ENCODE assay signal across 1 cellular context in the genomic region with DNA sequence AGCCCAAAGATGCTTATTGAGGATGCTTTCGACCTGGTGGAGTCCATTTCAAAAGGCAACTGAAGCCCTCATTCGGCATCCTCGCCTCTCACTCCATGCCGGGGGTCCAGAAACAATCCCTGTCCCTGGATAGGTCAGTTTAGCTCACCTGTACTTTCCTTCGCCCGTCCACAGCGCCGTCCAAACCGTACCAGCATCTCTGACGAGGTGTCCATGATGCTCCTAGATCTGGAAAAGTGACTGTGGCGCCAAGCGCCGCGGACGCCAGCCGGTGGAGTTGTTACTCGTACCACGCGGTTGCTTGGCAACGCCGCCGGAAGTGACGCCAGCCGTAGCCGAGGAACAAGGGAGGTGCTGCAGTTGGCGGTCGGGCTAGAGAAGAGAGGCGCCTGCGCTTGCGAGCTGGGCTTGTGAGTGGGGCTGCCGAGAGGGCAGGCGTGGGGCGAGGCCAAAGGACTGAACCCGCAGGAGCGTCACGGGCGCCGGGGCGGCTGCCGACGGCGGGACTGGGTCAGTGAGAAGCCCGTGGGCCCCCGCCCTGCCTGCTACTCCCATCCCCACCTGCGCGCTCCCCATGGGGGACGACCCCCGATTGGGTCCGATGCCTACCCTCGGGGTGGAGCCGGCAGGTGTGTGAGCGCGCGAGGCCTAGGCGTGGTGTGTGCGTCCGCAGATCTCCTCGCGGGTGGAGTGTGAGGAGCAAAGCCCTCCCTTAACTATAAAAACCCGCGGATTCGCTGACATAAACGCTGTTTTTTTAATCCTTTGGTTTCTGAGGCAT.
A peak's percentile ranks its signal among the peaks of the same experiment; 100 is the strongest.
TF ChIP-seq lines count a peak whose summit lies in the region.

A gene with protein sequence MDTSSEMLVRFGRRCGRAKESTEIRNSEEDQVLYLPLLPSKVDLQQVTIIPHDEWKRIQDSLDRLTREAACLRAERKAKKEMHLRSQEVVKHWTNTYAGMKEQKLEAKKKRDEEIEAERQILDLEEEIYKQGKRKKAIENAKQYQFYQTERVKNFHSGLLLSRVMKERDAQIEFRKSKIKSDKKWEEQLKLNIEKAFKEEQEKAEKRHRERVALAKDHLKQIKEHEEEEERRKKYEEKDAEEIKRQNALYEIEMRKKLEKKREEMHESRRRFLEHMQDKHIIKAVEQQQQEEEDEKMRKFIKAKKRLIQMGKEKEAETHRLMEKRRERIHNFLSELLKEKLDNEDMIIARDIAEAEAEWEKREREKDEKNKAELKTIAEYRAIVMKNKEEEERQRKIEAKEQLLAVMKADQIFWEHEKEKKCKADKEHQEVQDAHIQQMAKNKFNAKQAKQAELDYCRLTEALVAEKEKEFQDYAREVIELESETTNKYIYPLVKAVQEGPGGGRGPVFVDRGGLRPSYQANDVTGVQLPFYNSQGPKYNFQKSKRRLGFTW (minus strand): TSS at position 293 of the 781 bp plus-strand sequence. CDS start 78 bp downstream, at position 215.
A gene with protein sequence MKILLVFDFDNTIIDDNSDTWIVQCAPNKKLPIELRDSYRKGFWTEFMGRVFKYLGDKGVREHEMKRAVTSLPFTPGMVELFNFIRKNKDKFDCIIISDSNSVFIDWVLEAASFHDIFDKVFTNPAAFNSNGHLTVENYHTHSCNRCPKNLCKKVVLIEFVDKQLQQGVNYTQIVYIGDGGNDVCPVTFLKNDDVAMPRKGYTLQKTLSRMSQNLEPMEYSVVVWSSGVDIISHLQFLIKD (plus strand): TSS at position 357 of the 781 bp plus-strand sequence. CDS start 6,503 bp downstream, outside the sequence.

TF ChIP-seq in GM12878, 131 proteins besides CTCF, POLR2A, EP300 and RAD21 (continued from another document and continues in another):
- TF ChIP-seq, protein P1, sequence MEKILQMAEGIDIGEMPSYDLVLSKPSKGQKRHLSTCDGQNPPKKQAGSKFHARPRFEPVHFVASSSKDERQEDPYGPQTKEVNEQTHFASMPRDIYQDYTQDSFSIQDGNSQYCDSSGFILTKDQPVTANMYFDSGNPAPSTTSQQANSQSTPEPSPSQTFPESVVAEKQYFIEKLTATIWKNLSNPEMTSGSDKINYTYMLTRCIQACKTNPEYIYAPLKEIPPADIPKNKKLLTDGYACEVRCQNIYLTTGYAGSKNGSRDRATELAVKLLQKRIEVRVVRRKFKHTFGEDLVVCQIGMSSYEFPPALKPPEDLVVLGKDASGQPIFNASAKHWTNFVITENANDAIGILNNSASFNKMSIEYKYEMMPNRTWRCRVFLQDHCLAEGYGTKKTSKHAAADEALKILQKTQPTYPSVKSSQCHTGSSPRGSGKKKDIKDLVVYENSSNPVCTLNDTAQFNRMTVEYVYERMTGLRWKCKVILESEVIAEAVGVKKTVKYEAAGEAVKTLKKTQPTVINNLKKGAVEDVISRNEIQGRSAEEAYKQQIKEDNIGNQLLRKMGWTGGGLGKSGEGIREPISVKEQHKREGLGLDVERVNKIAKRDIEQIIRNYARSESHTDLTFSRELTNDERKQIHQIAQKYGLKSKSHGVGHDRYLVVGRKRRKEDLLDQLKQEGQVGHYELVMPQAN (conservative IDR thresholded peaks at IDR 0.05): peak; percentile 88
- TF ChIP-seq, protein P2, sequence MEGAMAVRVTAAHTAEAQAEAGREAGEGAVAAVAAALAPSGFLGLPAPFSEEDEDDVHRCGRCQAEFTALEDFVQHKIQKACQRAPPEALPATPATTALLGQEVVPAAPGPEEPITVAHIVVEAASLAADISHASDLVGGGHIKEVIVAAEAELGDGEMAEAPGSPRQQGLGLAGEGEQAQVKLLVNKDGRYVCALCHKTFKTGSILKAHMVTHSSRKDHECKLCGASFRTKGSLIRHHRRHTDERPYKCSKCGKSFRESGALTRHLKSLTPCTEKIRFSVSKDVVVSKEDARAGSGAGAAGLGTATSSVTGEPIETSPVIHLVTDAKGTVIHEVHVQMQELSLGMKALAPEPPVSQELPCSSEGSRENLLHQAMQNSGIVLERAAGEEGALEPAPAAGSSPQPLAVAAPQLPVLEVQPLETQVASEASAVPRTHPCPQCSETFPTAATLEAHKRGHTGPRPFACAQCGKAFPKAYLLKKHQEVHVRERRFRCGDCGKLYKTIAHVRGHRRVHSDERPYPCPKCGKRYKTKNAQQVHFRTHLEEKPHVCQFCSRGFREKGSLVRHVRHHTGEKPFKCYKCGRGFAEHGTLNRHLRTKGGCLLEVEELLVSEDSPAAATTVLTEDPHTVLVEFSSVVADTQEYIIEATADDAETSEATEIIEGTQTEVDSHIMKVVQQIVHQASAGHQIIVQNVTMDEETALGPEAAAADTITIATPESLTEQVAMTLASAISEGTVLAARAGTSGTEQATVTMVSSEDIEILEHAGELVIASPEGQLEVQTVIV (IDR thresholded peaks at IDR 0.05; ENCODE audit: borderline replicate concordance, partially characterized antibody): no peak
- no peak for TF ChIP-seq IRF4 (IDR thresholded peaks at IDR 0.05; ENCODE audit: low read depth, low read length)
- TF ChIP-seq, protein P3, sequence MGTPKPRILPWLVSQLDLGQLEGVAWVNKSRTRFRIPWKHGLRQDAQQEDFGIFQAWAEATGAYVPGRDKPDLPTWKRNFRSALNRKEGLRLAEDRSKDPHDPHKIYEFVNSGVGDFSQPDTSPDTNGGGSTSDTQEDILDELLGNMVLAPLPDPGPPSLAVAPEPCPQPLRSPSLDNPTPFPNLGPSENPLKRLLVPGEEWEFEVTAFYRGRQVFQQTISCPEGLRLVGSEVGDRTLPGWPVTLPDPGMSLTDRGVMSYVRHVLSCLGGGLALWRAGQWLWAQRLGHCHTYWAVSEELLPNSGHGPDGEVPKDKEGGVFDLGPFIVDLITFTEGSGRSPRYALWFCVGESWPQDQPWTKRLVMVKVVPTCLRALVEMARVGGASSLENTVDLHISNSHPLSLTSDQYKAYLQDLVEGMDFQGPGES (IDR thresholded peaks at IDR 0.05): no peak
- TF ChIP-seq ZNF384 (IDR thresholded peaks at IDR 0.05; ENCODE audit: borderline replicate concordance, low read depth, low read length): no peak
- TF ChIP-seq JUNB (IDR thresholded peaks at IDR 0.05): no peak
- TF ChIP-seq YY1 (IDR thresholded peaks at IDR 0.05; ENCODE audit: low read depth, low read length): peak; percentile 49
- TF ChIP-seq CHD1 (IDR thresholded peaks at IDR 0.05; ENCODE audit: low read depth, low read length): no peak
- TF ChIP-seq, protein P4, sequence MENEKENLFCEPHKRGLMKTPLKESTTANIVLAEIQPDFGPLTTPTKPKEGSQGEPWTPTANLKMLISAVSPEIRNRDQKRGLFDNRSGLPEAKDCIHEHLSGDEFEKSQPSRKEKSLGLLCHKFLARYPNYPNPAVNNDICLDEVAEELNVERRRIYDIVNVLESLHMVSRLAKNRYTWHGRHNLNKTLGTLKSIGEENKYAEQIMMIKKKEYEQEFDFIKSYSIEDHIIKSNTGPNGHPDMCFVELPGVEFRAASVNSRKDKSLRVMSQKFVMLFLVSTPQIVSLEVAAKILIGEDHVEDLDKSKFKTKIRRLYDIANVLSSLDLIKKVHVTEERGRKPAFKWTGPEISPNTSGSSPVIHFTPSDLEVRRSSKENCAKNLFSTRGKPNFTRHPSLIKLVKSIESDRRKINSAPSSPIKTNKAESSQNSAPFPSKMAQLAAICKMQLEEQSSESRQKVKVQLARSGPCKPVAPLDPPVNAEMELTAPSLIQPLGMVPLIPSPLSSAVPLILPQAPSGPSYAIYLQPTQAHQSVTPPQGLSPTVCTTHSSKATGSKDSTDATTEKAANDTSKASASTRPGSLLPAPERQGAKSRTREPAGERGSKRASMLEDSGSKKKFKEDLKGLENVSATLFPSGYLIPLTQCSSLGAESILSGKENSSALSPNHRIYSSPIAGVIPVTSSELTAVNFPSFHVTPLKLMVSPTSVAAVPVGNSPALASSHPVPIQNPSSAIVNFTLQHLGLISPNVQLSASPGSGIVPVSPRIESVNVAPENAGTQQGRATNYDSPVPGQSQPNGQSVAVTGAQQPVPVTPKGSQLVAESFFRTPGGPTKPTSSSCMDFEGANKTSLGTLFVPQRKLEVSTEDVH (IDR thresholded peaks at IDR 0.05; ENCODE audit: low read depth, partially characterized antibody): no peak
- no peak; the same call in 1 of the 2 replicates for TF ChIP-seq SMAD5 (IDR thresholded peaks at IDR 0.05; ENCODE audit: low read depth)
- TF ChIP-seq, protein P5, sequence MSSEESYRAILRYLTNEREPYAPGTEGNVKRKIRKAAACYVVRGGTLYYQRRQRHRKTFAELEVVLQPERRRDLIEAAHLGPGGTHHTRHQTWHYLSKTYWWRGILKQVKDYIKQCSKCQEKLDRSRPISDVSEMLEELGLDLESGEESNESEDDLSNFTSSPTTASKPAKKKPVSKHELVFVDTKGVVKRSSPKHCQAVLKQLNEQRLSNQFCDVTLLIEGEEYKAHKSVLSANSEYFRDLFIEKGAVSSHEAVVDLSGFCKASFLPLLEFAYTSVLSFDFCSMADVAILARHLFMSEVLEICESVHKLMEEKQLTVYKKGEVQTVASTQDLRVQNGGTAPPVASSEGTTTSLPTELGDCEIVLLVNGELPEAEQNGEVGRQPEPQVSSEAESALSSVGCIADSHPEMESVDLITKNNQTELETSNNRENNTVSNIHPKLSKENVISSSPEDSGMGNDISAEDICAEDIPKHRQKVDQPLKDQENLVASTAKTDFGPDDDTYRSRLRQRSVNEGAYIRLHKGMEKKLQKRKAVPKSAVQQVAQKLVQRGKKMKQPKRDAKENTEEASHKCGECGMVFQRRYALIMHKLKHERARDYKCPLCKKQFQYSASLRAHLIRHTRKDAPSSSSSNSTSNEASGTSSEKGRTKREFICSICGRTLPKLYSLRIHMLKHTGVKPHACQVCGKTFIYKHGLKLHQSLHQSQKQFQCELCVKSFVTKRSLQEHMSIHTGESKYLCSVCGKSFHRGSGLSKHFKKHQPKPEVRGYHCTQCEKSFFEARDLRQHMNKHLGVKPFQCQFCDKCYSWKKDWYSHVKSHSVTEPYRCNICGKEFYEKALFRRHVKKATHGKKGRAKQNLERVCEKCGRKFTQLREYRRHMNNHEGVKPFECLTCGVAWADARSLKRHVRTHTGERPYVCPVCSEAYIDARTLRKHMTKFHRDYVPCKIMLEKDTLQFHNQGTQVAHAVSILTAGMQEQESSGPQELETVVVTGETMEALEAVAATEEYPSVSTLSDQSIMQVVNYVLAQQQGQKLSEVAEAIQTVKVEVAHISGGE (CRISPR knock-in tag; IDR thresholded peaks at IDR 0.05): no peak
- TF ChIP-seq STAT3 (IDR thresholded peaks at IDR 0.05; ENCODE audit: low read depth, low read length): no peak
- TF ChIP-seq NR2F1 (conservative IDR thresholded peaks at IDR 0.05): peak; percentile 72
- no peak for TF ChIP-seq CBX5 (IDR thresholded peaks at IDR 0.05; ENCODE audit: low read depth)
- TF ChIP-seq ZNF207 (IDR thresholded peaks at IDR 0.05; ENCODE audit: borderline replicate concordance): 0 out of 2 replicates have a peak, but pooled peaks have one; percentile 20
- peak; percentile 51; the same call in 1 of the 2 replicates for TF ChIP-seq SMARCA5 (IDR thresholded peaks at IDR 0.05)
- TF ChIP-seq MEF2B (IDR thresholded peaks at IDR 0.05; ENCODE audit: partially characterized antibody, poor library complexity, severe bottlenecking): peak; percentile 57
- no peak for TF ChIP-seq MTA3 (IDR thresholded peaks at IDR 0.05; ENCODE audit: borderline replicate concordance, low read length)
- peak; percentile 13; the same call in 1 of the 2 replicates for TF ChIP-seq HCFC1 (IDR thresholded peaks at IDR 0.05; ENCODE audit: low read length)
- peak; percentile 76 for TF ChIP-seq DPF2 (IDR thresholded peaks at IDR 0.05)
- TF ChIP-seq, protein P6, sequence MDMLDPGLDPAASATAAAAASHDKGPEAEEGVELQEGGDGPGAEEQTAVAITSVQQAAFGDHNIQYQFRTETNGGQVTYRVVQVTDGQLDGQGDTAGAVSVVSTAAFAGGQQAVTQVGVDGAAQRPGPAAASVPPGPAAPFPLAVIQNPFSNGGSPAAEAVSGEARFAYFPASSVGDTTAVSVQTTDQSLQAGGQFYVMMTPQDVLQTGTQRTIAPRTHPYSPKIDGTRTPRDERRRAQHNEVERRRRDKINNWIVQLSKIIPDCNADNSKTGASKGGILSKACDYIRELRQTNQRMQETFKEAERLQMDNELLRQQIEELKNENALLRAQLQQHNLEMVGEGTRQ (IDR thresholded peaks at IDR 0.05; ENCODE audit: borderline replicate concordance, low read depth, low read length): no peak
- TF ChIP-seq, protein P7, sequence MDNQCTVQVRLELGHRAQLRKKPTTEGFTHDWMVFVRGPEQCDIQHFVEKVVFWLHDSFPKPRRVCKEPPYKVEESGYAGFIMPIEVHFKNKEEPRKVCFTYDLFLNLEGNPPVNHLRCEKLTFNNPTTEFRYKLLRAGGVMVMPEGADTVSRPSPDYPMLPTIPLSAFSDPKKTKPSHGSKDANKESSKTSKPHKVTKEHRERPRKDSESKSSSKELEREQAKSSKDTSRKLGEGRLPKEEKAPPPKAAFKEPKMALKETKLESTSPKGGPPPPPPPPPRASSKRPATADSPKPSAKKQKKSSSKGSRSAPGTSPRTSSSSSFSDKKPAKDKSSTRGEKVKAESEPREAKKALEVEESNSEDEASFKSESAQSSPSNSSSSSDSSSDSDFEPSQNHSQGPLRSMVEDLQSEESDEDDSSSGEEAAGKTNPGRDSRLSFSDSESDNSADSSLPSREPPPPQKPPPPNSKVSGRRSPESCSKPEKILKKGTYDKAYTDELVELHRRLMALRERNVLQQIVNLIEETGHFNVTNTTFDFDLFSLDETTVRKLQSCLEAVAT (IDR thresholded peaks at IDR 0.05): no peak
- no peak for TF ChIP-seq NFXL1 (IDR thresholded peaks at IDR 0.05; ENCODE audit: borderline replicate concordance)
- no peak for TF ChIP-seq SIX5 (IDR thresholded peaks at IDR 0.05; ENCODE audit: low read depth, low read length, severe bottlenecking)
- peak; percentile 94 for TF ChIP-seq SIN3A (IDR thresholded peaks at IDR 0.05; ENCODE audit: low read depth, low read length)
- TF ChIP-seq IKZF1 (conservative IDR thresholded peaks at IDR 0.05): peak; percentile 58
- TF ChIP-seq GATAD2B (conservative IDR thresholded peaks at IDR 0.05; ENCODE audit: low read depth): peak; percentile 84
- TF ChIP-seq, protein P8, sequence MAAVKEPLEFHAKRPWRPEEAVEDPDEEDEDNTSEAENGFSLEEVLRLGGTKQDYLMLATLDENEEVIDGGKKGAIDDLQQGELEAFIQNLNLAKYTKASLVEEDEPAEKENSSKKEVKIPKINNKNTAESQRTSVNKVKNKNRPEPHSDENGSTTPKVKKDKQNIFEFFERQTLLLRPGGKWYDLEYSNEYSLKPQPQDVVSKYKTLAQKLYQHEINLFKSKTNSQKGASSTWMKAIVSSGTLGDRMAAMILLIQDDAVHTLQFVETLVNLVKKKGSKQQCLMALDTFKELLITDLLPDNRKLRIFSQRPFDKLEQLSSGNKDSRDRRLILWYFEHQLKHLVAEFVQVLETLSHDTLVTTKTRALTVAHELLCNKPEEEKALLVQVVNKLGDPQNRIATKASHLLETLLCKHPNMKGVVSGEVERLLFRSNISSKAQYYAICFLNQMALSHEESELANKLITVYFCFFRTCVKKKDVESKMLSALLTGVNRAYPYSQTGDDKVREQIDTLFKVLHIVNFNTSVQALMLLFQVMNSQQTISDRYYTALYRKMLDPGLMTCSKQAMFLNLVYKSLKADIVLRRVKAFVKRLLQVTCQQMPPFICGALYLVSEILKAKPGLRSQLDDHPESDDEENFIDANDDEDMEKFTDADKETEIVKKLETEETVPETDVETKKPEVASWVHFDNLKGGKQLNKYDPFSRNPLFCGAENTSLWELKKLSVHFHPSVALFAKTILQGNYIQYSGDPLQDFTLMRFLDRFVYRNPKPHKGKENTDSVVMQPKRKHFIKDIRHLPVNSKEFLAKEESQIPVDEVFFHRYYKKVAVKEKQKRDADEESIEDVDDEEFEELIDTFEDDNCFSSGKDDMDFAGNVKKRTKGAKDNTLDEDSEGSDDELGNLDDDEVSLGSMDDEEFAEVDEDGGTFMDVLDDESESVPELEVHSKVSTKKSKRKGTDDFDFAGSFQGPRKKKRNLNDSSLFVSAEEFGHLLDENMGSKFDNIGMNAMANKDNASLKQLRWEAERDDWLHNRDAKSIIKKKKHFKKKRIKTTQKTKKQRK (IDR thresholded peaks at IDR 0.05; ENCODE audit: low read depth, low read length): no peak
